In the genomic region with DNA sequence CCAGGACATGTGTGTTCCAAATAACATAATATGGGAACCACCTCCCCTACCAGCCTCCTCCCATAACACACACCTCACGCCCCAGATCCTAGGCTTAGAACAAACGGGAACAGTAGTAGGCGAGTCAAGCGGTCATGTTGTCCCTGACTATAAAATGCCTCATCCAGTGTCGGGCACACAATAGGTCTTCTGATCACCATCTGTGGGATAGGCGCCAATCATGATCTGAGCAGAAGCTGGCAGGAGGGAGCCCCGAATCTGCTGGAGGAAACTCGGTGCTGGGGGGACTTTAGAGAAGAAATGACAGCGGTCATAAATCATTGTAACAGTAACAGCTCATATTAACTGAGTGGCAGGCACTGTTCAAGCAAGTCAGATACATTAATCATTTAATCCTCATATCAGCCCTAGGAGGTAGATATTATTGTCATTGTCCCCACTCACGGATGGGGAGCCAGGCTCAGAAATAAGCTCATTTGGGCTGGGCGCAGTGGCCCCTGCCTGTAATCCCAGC, we compare ENCODE assay signal across 19 cellular contexts.
"Had no signal": no experiment of that assay in that cellular context is flagged by ENCODE, and none has a peak within 500 bp of the region (broad histone marks: within the 10 kb centered on the region; RNA-seq: fewer than 3 reads in every experiment).

No MANE protein-coding gene starts in this region.

- ATAC-seq: gastrocnemius medialis, heart right ventricle, left lobe of liver, natural killer cell had no signal

- H3K36me3 ChIP-seq: esophagus muscularis mucosa, gastrocnemius medialis, heart right ventricle, ovary, right atrium auricular region, sigmoid colon, suprapubic skin, thyroid gland had no signal

- H3K27me3 ChIP-seq: dorsolateral prefrontal cortex, gastrocnemius medialis, ovary, right atrium auricular region, sigmoid colon, suprapubic skin, thyroid gland had no signal

- H3K4me1 ChIP-seq: gastrocnemius medialis, right atrium auricular region, sigmoid colon had no signal

- H3K27ac ChIP-seq: esophagus muscularis mucosa, gastrocnemius medialis, heart right ventricle, ovary, right atrium auricular region, sigmoid colon, skin epidermis, suprapubic skin, thyroid gland had no signal

- H3K9me3 ChIP-seq: esophagus muscularis mucosa, gastrocnemius medialis, heart right ventricle, ovary, right atrium auricular region, sigmoid colon, suprapubic skin, thyroid gland had no signal

- DNase-seq: cortex of kidney; dorsolateral prefrontal cortex; effector CD8-positive, alpha-beta T cell; gastrocnemius medialis; heart right ventricle; natural killer cell; nucleus accumbens; ovary; sigmoid colon; stimulated activated CD4-positive, alpha-beta T cell treated with anti-CD3 and anti-CD28 coated beads, Interleukin-12 subunit alpha, Interleukin-12 subunit beta, amount 100 ng/mL, for 4 hours; stimulated activated naive CD8-positive, alpha-beta T cell treated with anti-CD3 and anti-CD28 coated beads, Interleukin-15, Interleukin-2, amounts not matched to agents 100 U/mL and 50 U/mL, for 24 hours; thyroid gland had no signal

- FAIRE-seq: islet of Langerhans, urothelium cell line had no signal

- H3K4me3 ChIP-seq: dorsolateral prefrontal cortex, esophagus muscularis mucosa, gastrocnemius medialis, heart right ventricle, ovary, right atrium auricular region, sigmoid colon, skin epidermis, suprapubic skin, thyroid gland had no signal
